In the genomic region with DNA sequence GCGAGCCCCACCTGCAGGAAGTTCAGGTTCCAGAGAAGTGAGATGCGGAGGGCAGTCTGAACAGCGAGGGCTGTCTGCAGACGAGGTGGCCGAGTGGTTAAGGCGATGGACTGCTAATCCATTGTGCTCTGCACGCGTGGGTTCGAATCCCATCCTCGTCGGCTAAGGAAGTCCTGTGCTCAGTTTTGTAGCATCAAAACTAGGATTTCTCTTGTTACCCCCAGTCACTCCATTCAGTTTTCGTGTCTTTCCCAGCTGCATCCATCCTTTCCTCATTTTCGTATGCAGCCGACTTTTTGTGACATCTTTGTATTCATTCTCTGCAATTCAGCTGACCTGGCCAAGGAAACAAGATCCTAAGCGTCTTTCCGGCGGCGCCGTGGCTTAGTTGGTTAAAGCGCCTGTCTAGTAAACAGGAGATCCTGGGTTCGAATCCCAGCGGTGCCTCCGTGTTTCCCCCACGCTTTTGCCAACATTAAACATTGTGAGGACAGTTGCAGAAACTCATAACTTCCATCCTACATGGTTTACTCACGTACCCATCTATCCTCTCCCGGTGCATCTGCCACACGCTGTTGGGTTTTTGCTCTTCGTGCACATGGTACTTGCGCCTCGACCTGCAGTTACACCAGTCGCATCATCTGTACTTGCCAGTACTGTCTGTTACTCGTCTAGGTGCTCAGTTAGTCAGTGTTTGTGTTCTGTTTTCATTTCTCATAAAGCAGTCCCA, we compare ENCODE assay signal across 8 cellular contexts. TPM values are rescaled to one million over a fixed set of nuclear protein-coding genes. Genes with fewer than 3 reads are reported as not detected.
DNase-seq lines count a peak whose midpoint lies in the region; ATAC-seq and TF ChIP-seq lines count a peak whose summit lies in the region.

No MANE protein-coding gene starts in this region.

- H3K27me3 Mint-ChIP-seq in activated T-helper 2 cell treated with anti-CD3 and anti-CD28 coated beads, Interferon-gamma antibody, Interleukin-2, Interleukin-4, amounts not matched to agents 10 μg/mL and 5 μg/mL and 100 μg/mL, durations not matched to agents 14 hours and 24 hours and 36 hours (ENCODE audit: low read depth) = peaks cover 6% of the 10 kb centered on the region

- peaks cover 13% of the 10 kb centered on the region for H3F3A ChIP-seq in neural cell (ENCODE audit: insufficient read depth, low read length, poor library complexity, severe bottlenecking)

- H3K9me3 ChIP-seq in BLaER1 (no peaks in the 10 kb centered on the region), RWPE2 (ENCODE audit: severe bottlenecking) (no peaks in the 10 kb centered on the region), neural cell (ENCODE audit: low read length) (no peaks in the 10 kb centered on the region)

- TF ChIP-seq EP300 in neural cell (conservative IDR thresholded peaks at IDR 0.05; ENCODE audit: poor library complexity, severe bottlenecking) = no peak

- peak overlapping the region; percentile 45 for H2AFZ ChIP-seq in neural cell (ENCODE audit: low read depth, low read length)

- intact Hi-C loops in activated T-helper 2 cell treated with anti-CD3 and anti-CD28 coated beads, Interferon-gamma antibody, Interleukin-2, Interleukin-4, amounts not matched to agents 10 μg/mL and 5 μg/mL and 100 μg/mL, durations not matched to agents 14 hours and 24 hours and 36 hours (cut with micrococcal nuclease) = loop anchor here (1.0 kb wide), 9 partner anchors 14 to 67 kb away; a partner anchor contains a TSS

- H3K27ac ChIP-seq in BLaER1 = peak overlapping the region; percentile 74
- peak overlapping the region; percentile 69 for H3K27ac ChIP-seq in RWPE2 (ENCODE audit: poor library complexity, severe bottlenecking)
- H3K27ac ChIP-seq in neural cell (ENCODE audit: low read length) = peak overlapping the region; percentile 87

- H3K9ac ChIP-seq in BLaER1 (peak overlapping the region; percentile 86), neural cell (ENCODE audit: low read length) (peak overlapping the region; percentile 77)

- peak overlapping the region; percentile 86 for H3K4me3 ChIP-seq in BLaER1
- peak overlapping the region; percentile 92 for H3K4me3 ChIP-seq in RWPE2 (ENCODE audit: severe bottlenecking)
- peak overlapping the region; percentile 98 for H3K4me3 ChIP-seq in fibroblast of villous mesenchyme (ENCODE audit: low read depth, low read length)
- H3K4me3 ChIP-seq in neural cell (ENCODE audit: low read length) = peak overlapping the region; percentile 100

- peak; percentile 62 for TF ChIP-seq RAD21 in neural cell (conservative IDR thresholded peaks at IDR 0.05)

- TF ChIP-seq CTCF in RWPE2 (IDR thresholded peaks at IDR 0.05; ENCODE audit: poor library complexity, severe bottlenecking) = peak; percentile 19
- TF ChIP-seq CTCF in fibroblast of villous mesenchyme (IDR thresholded peaks at IDR 0.05; ENCODE audit: insufficient read depth, low read depth, low read length) = peak; percentile 39
- peak; percentile 71 for TF ChIP-seq CTCF in neural cell (IDR thresholded peaks at IDR 0.05; ENCODE audit: poor library complexity, severe bottlenecking)

- peak; percentile 92 for DNase-seq in M059J (ENCODE audit: low read depth)
- peak; percentile 90 for DNase-seq in RWPE2 (ENCODE audit: low spot score)
- peak; percentile 91 for DNase-seq in activated T-helper 2 cell treated with anti-CD3 and anti-CD28 coated beads, Interferon-gamma antibody, Interleukin-2, Interleukin-4, amounts not matched to agents 10 μg/mL and 5 μg/mL and 100 μg/mL, durations not matched to agents 14 hours and 24 hours and 36 hours (ENCODE audit: low spot score)
- peak; percentile 96 for DNase-seq in fibroblast of villous mesenchyme (ENCODE audit: low read depth)
- peak; percentile 86 for DNase-seq in stimulated activated naive CD4-positive, alpha-beta T cell treated with Interleukin-2 at 50 U/mL for 16 hours (lab: John Stamatoyannopoulos, UW)

- H3K9me3 Mint-ChIP-seq in activated T-helper 2 cell treated with anti-CD3 and anti-CD28 coated beads, Interferon-gamma antibody, Interleukin-2, Interleukin-4, amounts not matched to agents 10 μg/mL and 5 μg/mL and 100 μg/mL, durations not matched to agents 14 hours and 24 hours and 36 hours = no peaks in the 10 kb centered on the region

- no peaks in the 10 kb centered on the region for H3K36me3 ChIP-seq in BLaER1
- no peaks in the 10 kb centered on the region for H3K36me3 ChIP-seq in RWPE2 (ENCODE audit: low read depth)
- no peaks in the 10 kb centered on the region for H3K36me3 ChIP-seq in neural cell (ENCODE audit: insufficient read depth, low read length)

- H3K27me3 ChIP-seq in BLaER1 = no peaks in the 10 kb centered on the region
- no peaks in the 10 kb centered on the region for H3K27me3 ChIP-seq in RWPE2 (ENCODE audit: insufficient read depth, poor library complexity, severe bottlenecking)
- no peaks in the 10 kb centered on the region for H3K27me3 ChIP-seq in neural cell (ENCODE audit: insufficient read depth, low read depth, low read length)

- no peak overlapping the region for H3K27ac Mint-ChIP-seq in activated T-helper 2 cell treated with anti-CD3 and anti-CD28 coated beads, Interferon-gamma antibody, Interleukin-2, Interleukin-4, amounts not matched to agents 10 μg/mL and 5 μg/mL and 100 μg/mL, durations not matched to agents 14 hours and 24 hours and 36 hours

- H3K79me2 ChIP-seq in neural cell (replicated peaks; ENCODE audit: insufficient read depth, low read length) = no peaks in the 10 kb centered on the region

- no peak overlapping the region for H3K4me3 Mint-ChIP-seq in activated T-helper 2 cell treated with anti-CD3 and anti-CD28 coated beads, Interferon-gamma antibody, Interleukin-2, Interleukin-4, amounts not matched to agents 10 μg/mL and 5 μg/mL and 100 μg/mL, durations not matched to agents 14 hours and 24 hours and 36 hours (ENCODE audit: low read depth)

- H3K4me1 Mint-ChIP-seq in activated T-helper 2 cell treated with anti-CD3 and anti-CD28 coated beads, Interferon-gamma antibody, Interleukin-2, Interleukin-4, amounts not matched to agents 10 μg/mL and 5 μg/mL and 100 μg/mL, durations not matched to agents 14 hours and 24 hours and 36 hours (ENCODE audit: low read depth) = peaks cover 16% of the 10 kb centered on the region

- H4K20me1 ChIP-seq in BLaER1 (peaks cover 20% of the 10 kb centered on the region), neural cell (ENCODE audit: insufficient read depth) (peaks cover 3% of the 10 kb centered on the region)

- peak; percentile 25 for ATAC-seq in GM21515 (IDR thresholded peaks at IDR 0.05; ENCODE audit: unreplicated experiment)
- ATAC-seq in RWPE2 (ENCODE audit: low read depth) = peak; percentile 26

- H3K4me2 ChIP-seq in BLaER1 (peak overlapping the region; percentile 95), neural cell (ENCODE audit: low read length) (peak overlapping the region; percentile 77)

- no peaks in the 10 kb centered on the region for H3K9me2 ChIP-seq in neural cell (ENCODE audit: insufficient read depth, low read length)

- no peaks in the 10 kb centered on the region for H3K36me3 Mint-ChIP-seq in activated T-helper 2 cell treated with anti-CD3 and anti-CD28 coated beads, Interferon-gamma antibody, Interleukin-2, Interleukin-4, amounts not matched to agents 10 μg/mL and 5 μg/mL and 100 μg/mL, durations not matched to agents 14 hours and 24 hours and 36 hours (ENCODE audit: low read depth)

- H3K4me1 ChIP-seq in BLaER1 = peaks cover 35% of the 10 kb centered on the region
- peaks cover 5% of the 10 kb centered on the region for H3K4me1 ChIP-seq in RWPE2 (ENCODE audit: insufficient read depth, poor library complexity, severe bottlenecking)

TF ChIP-seq in neural cell, 6 proteins besides CTCF, POLR2A, EP300 and RAD21:
- TF ChIP-seq POLR2AphosphoS5 (IDR thresholded peaks at IDR 0.05) = peak; percentile 22
- peak; percentile 64 for TF ChIP-seq SMC3 (conservative IDR thresholded peaks at IDR 0.05; ENCODE audit: poor library complexity)
- no peak for TF ChIP-seq EZH2 (IDR thresholded peaks at IDR 0.05; ENCODE audit: borderline replicate concordance, insufficient read depth, low read length, poor library complexity, severe bottlenecking)

RNA-seq across cellular contexts. Expression of a gene that starts 3.0 kb away (rescaled TPM):
- total RNA-seq in M059J (2014; rRNA removed; shearing (Covaris generic)) = 3.9 and 6.8 TPM in 2 replicates
- 7.8 and 8.0 TPM in 2 replicates for total RNA-seq in activated T-helper 2 cell treated with anti-CD3 and anti-CD28 coated beads, Interferon-gamma antibody, Interleukin-2, Interleukin-4, amounts not matched to agents 10 μg/mL and 5 μg/mL and 100 μg/mL, durations not matched to agents 14 hours and 24 hours and 36 hours
- 6.0 and 8.4 TPM in 2 replicates for total RNA-seq in fibroblast of villous mesenchyme
- 12.1 and 13.7 TPM in 2 replicates for polyA plus RNA-seq in neural cell
- 12.0 and 14.6 TPM in 2 replicates for polyA minus RNA-seq in neural cell

RNA-seq across cellular contexts. Expression of a gene that starts 10.8 kb away (rescaled TPM):
- 27.5 and 31.5 TPM in 2 replicates for total RNA-seq in M059J (2014; rRNA removed; shearing (Covaris generic))
- total RNA-seq in activated T-helper 2 cell treated with anti-CD3 and anti-CD28 coated beads, Interferon-gamma antibody, Interleukin-2, Interleukin-4, amounts not matched to agents 10 μg/mL and 5 μg/mL and 100 μg/mL, durations not matched to agents 14 hours and 24 hours and 36 hours = 18.7 and 25.0 TPM in 2 replicates
- 15.5 and 23.7 TPM in 2 replicates for total RNA-seq in fibroblast of villous mesenchyme
- 23.3 and 31.7 TPM in 2 replicates for polyA plus RNA-seq in neural cell
- polyA minus RNA-seq in neural cell = 46.0 and 56.4 TPM in 2 replicates

RNA-seq across cellular contexts. Expression of a gene that starts 23.4 kb away (rescaled TPM):
- 78.7 and 123 TPM in 2 replicates for total RNA-seq in M059J (2014; rRNA removed; shearing (Covaris generic))
- 113 TPM in 2 replicates for total RNA-seq in activated T-helper 2 cell treated with anti-CD3 and anti-CD28 coated beads, Interferon-gamma antibody, Interleukin-2, Interleukin-4, amounts not matched to agents 10 μg/mL and 5 μg/mL and 100 μg/mL, durations not matched to agents 14 hours and 24 hours and 36 hours
- 12.9 and 19.0 TPM in 2 replicates for total RNA-seq in fibroblast of villous mesenchyme
- 0.84 and 4.8 TPM in 2 replicates for polyA plus RNA-seq in neural cell
- 0.97 and 2.9 TPM in 2 replicates for polyA minus RNA-seq in neural cell

RNA-seq across cellular contexts. Expression of a gene that starts 24.2 kb away (rescaled TPM):
- 3.8 and 4.4 TPM in 2 replicates for total RNA-seq in M059J (2014; rRNA removed; shearing (Covaris generic))
- 44.6 and 44.7 TPM in 2 replicates for total RNA-seq in activated T-helper 2 cell treated with anti-CD3 and anti-CD28 coated beads, Interferon-gamma antibody, Interleukin-2, Interleukin-4, amounts not matched to agents 10 μg/mL and 5 μg/mL and 100 μg/mL, durations not matched to agents 14 hours and 24 hours and 36 hours
- 5.6 and 6.1 TPM in 2 replicates for total RNA-seq in fibroblast of villous mesenchyme
- polyA plus RNA-seq in neural cell = 91.6 and 98.3 TPM in 2 replicates
- 80.3 and 88.3 TPM in 2 replicates for polyA minus RNA-seq in neural cell

RNA-seq across cellular contexts. Expression of a gene that starts 34.7 kb away (rescaled TPM):
- total RNA-seq in M059J (2014; rRNA removed; shearing (Covaris generic)) = 10.6 and 18.4 TPM in 2 replicates
- total RNA-seq in activated T-helper 2 cell treated with anti-CD3 and anti-CD28 coated beads, Interferon-gamma antibody, Interleukin-2, Interleukin-4, amounts not matched to agents 10 μg/mL and 5 μg/mL and 100 μg/mL, durations not matched to agents 14 hours and 24 hours and 36 hours = 41.8 and 43.2 TPM in 2 replicates
- 5.5 and 12.5 TPM in 2 replicates for total RNA-seq in fibroblast of villous mesenchyme
- 1.9 and 2.0 TPM in 2 replicates for polyA plus RNA-seq in neural cell
- polyA minus RNA-seq in neural cell = 16.8 and 20.2 TPM in 2 replicates

Comparison
In these comparisons a context has a peak if more than half of its experiments do, and no peak if none do; other contexts are left out.
1. Peak in every context shown above with its lines: DNase-seq, ATAC-seq, H3K4me3 ChIP-seq and H3K27ac ChIP-seq.
2. CTCF ChIP-seq: peak in every context shown above with its lines; median percentile 71 in neural cell; 39 in fibroblast of villous mesenchyme; 19 in RWPE2.